21 cellular contexts compared by ENCODE assay signal in genomic region chr1:170734412-170735175, GRCh38.
DNase-seq lines count a peak whose midpoint lies in the region; ATAC-seq, FAIRE-seq and TF ChIP-seq lines count a peak whose summit lies in the region.
"Had no signal": no experiment of that assay in that cellular context is flagged by ENCODE, and none has a peak within 500 bp of the region (broad histone marks: within the 10 kb centered on the region; RNA-seq: fewer than 3 reads in every experiment).

No MANE protein-coding gene starts in this region.

- peak overlapping the region in 6 of 10 donors; percentile 27 to 81 (median 38) for H3K27ac ChIP-seq in heart right ventricle
- H3K27ac ChIP-seq: upper lobe of right lung, VCaP had no signal

- intact Hi-C loops in heart right ventricle (cut with DNase I): loop anchor here in 2 of 10 donors (5.0 to 10.0 kb wide), 3 partner anchors 42 to 70 kb away; partner anchors contain the start of gene PRRX1 (in 1 of the 2)
- intact Hi-C loops in left ventricle myocardium superior (cut with micrococcal nuclease): loop anchor here (10.0 kb wide), 1 partner anchor 60 kb away; no protein-coding TSS in a partner anchor

- H3K9me3 ChIP-seq in heart right ventricle: no peaks in the 10 kb centered on the region
- H3K9me3 ChIP-seq: upper lobe of right lung had no signal

- H3K4me3 ChIP-seq in heart right ventricle: no peak overlapping the region
- H3K4me3 ChIP-seq: upper lobe of right lung had no signal

- H3K27me3 ChIP-seq in heart right ventricle: no peaks in the 10 kb centered on the region
- H3K27me3 ChIP-seq: upper lobe of right lung had no signal

- no peak for TF ChIP-seq CTCF in heart right ventricle (IDR thresholded peaks at IDR 0.05)

- ATAC-seq in heart right ventricle (no peak), left ventricle myocardium superior (no peak), GM19328 (IDR thresholded peaks at IDR 0.05; ENCODE audit: unreplicated experiment) (no peak)
- ATAC-seq: activated naive CD4-positive, alpha-beta T cell treated with anti-CD3 and anti-CD28 coated beads, Interleukin-2, amount 50 U/mL, for 72 hours; activated T-cell treated with anti-CD3 and anti-CD28 coated beads, Interleukin-2, amount 50 U/mL, for 4 hours; upper lobe of right lung had no signal

- 50 to 71% methylated on average over 2 of the region's 2 CpGs for WGBS in heart right ventricle, 2 donors

- peaks cover 0 to 26% (median 0%) of the 10 kb centered on the region in 9 donors for H3K36me3 ChIP-seq in heart right ventricle
- H3K36me3 ChIP-seq: upper lobe of right lung had no signal

- DNase-seq in heart right ventricle (no peak), left ventricle myocardium superior (no peak), astrocyte of the hippocampus (ENCODE audit: low read depth, low spot score) (peak; percentile 39), kidney tubule cell (ENCODE audit: low spot score) (peak; percentile 25), urothelium cell line (ENCODE audit: low spot score) (peak; percentile 12), NCI-H2171 treated with DMSO at 0.1 percent for 48 hours (lab: John Stamatoyannopoulos, UW) (no peak)
- DNase-seq in activated CD8-positive, alpha-beta memory T cell treated with anti-CD3 and anti-CD28 coated beads, Interleukin-2, amount 50 U/mL, for 4 hours: no peak
- DNase-seq: 8988T; activated CD4-positive, alpha-beta memory T cell treated with anti-CD3 and anti-CD28 coated beads for 36 hours; activated T-cell treated with anti-CD3 and anti-CD28 coated beads, Interleukin-2, amount 50 U/mL, for 4 hours; DMS153; effector CD8-positive, alpha-beta T cell; NCI-H226; NK-92 treated with Interleukin-12 subunit alpha and Interleukin-12 subunit beta, amount 100 ng/mL, for 24 hours; posterior cingulate gyrus; T-helper 1 cell; upper lobe of right lung had no signal

- FAIRE-seq in urothelium cell line (lab: Jason Lieb, UNC): no peak
- FAIRE-seq: H54 had no signal

- H3K4me1 ChIP-seq in heart right ventricle: peaks cover 0 to 64% (median 37%) of the 10 kb centered on the region in 9 donors
- H3K4me1 ChIP-seq: upper lobe of right lung had no signal

Comparison
In these comparisons a context has a peak if more than half of its experiments do, and no peak if none do; other contexts are left out.
1. DNase-seq: peak in astrocyte of the hippocampus (single experiment), kidney tubule cell (single experiment) and urothelium cell line (single experiment); none in heart right ventricle (0 of 2), left ventricle myocardium superior (single experiment), activated CD8-positive, alpha-beta memory T cell treated with anti-CD3 and anti-CD28 coated beads, Interleukin-2, amount 50 U/mL, for 4 hours (single experiment) and NCI-H2171 treated with DMSO at 0.1 percent for 48 hours (single experiment).